In genomic region chr5:150357326-150358260, GRCh38 we compare ENCODE assay signal across 7 cellular contexts. TPM values are rescaled to one million over a fixed set of nuclear protein-coding genes. Genes with fewer than 3 reads are reported as not detected.
DNase-seq lines count a peak whose midpoint lies in the region; ATAC-seq and TF ChIP-seq lines count a peak whose summit lies in the region.

Gene TCOF1 (plus strand): TSS chr5:150357697. CDS start chr5:150357747, 50 bp downstream.

- peak within 1 kb of the TSS; percentile 73 for H3K27ac ChIP-seq in hepatocyte

- H2AFZ ChIP-seq in hepatocyte, result peak within 1 kb of the TSS; percentile 58

- H3K9me3 ChIP-seq in hepatocyte (ENCODE audit: low read depth), result no peaks in the 10 kb centered on the region

- H3K4me3 ChIP-seq in hepatocyte (peak within 1 kb of the TSS; percentile 61), retinal pigment epithelial cell (ENCODE audit: low read length) (peak within 1 kb of the TSS; percentile 82)

- H3K27me3 ChIP-seq in hepatocyte, result no peaks in the 10 kb centered on the region

- peaks cover 27% of the 10 kb centered on the region for H3K4me1 ChIP-seq in hepatocyte (ENCODE audit: insufficient read depth)

- H3K9me2 ChIP-seq in hepatocyte (replicated peaks; ENCODE audit: insufficient read depth), result no peaks in the 10 kb centered on the region

- TF ChIP-seq CTCF in hepatocyte (IDR thresholded peaks at IDR 0.05; ENCODE audit: poor library complexity) (no peak), retinal pigment epithelial cell (conservative IDR thresholded peaks at IDR 0.05; ENCODE audit: low read depth, low read length) (no peak)

- peak within 1 kb of the TSS; percentile 93 for H3K4me2 ChIP-seq in hepatocyte

- no peaks in the 10 kb centered on the region for H4K20me1 ChIP-seq in hepatocyte (ENCODE audit: insufficient read depth, poor library complexity, severe bottlenecking)

- H3K36me3 ChIP-seq in hepatocyte (replicated peaks; ENCODE audit: insufficient read depth, low read depth), result no peaks in the 10 kb centered on the region

- DNase-seq in NCI-H2081 (lab: John Stamatoyannopoulos, UW) (peak; percentile 87 to 92), T1000 (lab: John Stamatoyannopoulos, UW) (peak; percentile 90), astrocyte of the hippocampus (ENCODE audit: low read depth, low spot score) (peak; percentile 99), hepatocyte (ENCODE audit: low spot score) (peak; percentile 99), retinal pigment epithelial cell (ENCODE audit: low read depth) (peak; percentile 85)

- ATAC-seq in GM18508 (IDR thresholded peaks at IDR 0.05; ENCODE audit: insufficient read depth, unreplicated experiment), result peak; percentile 76
- peak; percentile 85 for ATAC-seq in HG03025 (IDR thresholded peaks at IDR 0.05; ENCODE audit: low FRiP score, unreplicated experiment)

- WGBS in hepatocyte (ENCODE audit: low lambda C conversion rate, missing lambda C conversion rate), result under 1% methylated on average over 83 of the region's 90 CpGs

- H3K79me2 ChIP-seq in hepatocyte, result peaks cover 28% of the 10 kb centered on the region

RNA-seq across cellular contexts. Expression of gene TCOF1, which starts in this region (rescaled TPM):
- total RNA-seq in hepatocyte, result 19.9 and 21.2 TPM in 2 replicates
- polyA plus RNA-seq in hepatocyte, result 22.5 and 24.0 TPM in 2 replicates

Comparison
In these comparisons a context has a peak if more than half of its experiments do, and no peak if none do; other contexts are left out.
1. Peak in every context shown above with its lines: DNase-seq, ATAC-seq, H3K4me3 ChIP-seq and H3K27ac ChIP-seq.